1 cellular context compared by ENCODE assay signal in genomic region chr5:79959407-79959806, GRCh38.
TF ChIP-seq lines count a peak whose summit lies in the region.

No MANE protein-coding gene starts in this region.

TF ChIP-seq in K562, 482 proteins besides CTCF, POLR2A, EP300 and RAD21 (continued from another document):
- TF ChIP-seq SPI1 (IDR thresholded peaks at IDR 0.05; ENCODE audit: borderline replicate concordance, low read depth, low read length) (peak; percentile 63; the same call in 1 of the 2 replicates), ZNF583 (CRISPR knock-in tag; IDR thresholded peaks at IDR 0.05) (no peak), CHCHD3 (CRISPR knock-in tag; IDR thresholded peaks at IDR 0.05) (no peak), GATA2 (CRISPR knock-in tag; IDR thresholded peaks at IDR 0.05) (no peak), GABPA (tag; conservative IDR thresholded peaks at IDR 0.05; ENCODE audit: low read depth) (peak; percentile 67), ZBTB40 (IDR thresholded peaks at IDR 0.05) (peak; percentile 66), ZBTB40 (CRISPR knock-in tag; IDR thresholded peaks at IDR 0.05) (no peak), WHSC1 (IDR thresholded peaks at IDR 0.05; ENCODE audit: low read length) (no peak), ZNF445 (CRISPR knock-in tag; IDR thresholded peaks at IDR 0.05; ENCODE audit: low read depth) (no peak), CREM (IDR thresholded peaks at IDR 0.05; ENCODE audit: low read depth) (peak; percentile 43; the same call in 1 of the 2 replicates), ZFP36 (IDR thresholded peaks at IDR 0.05; ENCODE audit: low read depth, low read length, partially characterized antibody) (no peak)
- TF ChIP-seq, protein P1, sequence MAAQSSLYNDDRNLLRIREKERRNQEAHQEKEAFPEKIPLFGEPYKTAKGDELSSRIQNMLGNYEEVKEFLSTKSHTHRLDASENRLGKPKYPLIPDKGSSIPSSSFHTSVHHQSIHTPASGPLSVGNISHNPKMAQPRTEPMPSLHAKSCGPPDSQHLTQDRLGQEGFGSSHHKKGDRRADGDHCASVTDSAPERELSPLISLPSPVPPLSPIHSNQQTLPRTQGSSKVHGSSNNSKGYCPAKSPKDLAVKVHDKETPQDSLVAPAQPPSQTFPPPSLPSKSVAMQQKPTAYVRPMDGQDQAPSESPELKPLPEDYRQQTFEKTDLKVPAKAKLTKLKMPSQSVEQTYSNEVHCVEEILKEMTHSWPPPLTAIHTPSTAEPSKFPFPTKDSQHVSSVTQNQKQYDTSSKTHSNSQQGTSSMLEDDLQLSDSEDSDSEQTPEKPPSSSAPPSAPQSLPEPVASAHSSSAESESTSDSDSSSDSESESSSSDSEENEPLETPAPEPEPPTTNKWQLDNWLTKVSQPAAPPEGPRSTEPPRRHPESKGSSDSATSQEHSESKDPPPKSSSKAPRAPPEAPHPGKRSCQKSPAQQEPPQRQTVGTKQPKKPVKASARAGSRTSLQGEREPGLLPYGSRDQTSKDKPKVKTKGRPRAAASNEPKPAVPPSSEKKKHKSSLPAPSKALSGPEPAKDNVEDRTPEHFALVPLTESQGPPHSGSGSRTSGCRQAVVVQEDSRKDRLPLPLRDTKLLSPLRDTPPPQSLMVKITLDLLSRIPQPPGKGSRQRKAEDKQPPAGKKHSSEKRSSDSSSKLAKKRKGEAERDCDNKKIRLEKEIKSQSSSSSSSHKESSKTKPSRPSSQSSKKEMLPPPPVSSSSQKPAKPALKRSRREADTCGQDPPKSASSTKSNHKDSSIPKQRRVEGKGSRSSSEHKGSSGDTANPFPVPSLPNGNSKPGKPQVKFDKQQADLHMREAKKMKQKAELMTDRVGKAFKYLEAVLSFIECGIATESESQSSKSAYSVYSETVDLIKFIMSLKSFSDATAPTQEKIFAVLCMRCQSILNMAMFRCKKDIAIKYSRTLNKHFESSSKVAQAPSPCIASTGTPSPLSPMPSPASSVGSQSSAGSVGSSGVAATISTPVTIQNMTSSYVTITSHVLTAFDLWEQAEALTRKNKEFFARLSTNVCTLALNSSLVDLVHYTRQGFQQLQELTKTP (IDR thresholded peaks at IDR 0.05; ENCODE audit: low read depth in 1 of 2, partially characterized antibody in 2 of 2): no peak
- TF ChIP-seq, protein P2, sequence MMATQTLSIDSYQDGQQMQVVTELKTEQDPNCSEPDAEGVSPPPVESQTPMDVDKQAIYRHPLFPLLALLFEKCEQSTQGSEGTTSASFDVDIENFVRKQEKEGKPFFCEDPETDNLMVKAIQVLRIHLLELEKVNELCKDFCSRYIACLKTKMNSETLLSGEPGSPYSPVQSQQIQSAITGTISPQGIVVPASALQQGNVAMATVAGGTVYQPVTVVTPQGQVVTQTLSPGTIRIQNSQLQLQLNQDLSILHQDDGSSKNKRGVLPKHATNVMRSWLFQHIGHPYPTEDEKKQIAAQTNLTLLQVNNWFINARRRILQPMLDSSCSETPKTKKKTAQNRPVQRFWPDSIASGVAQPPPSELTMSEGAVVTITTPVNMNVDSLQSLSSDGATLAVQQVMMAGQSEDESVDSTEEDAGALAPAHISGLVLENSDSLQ (IDR thresholded peaks at IDR 0.05): 0 out of 2 replicates have a peak, but pooled peaks have one; percentile 9
- TF ChIP-seq, protein P3, sequence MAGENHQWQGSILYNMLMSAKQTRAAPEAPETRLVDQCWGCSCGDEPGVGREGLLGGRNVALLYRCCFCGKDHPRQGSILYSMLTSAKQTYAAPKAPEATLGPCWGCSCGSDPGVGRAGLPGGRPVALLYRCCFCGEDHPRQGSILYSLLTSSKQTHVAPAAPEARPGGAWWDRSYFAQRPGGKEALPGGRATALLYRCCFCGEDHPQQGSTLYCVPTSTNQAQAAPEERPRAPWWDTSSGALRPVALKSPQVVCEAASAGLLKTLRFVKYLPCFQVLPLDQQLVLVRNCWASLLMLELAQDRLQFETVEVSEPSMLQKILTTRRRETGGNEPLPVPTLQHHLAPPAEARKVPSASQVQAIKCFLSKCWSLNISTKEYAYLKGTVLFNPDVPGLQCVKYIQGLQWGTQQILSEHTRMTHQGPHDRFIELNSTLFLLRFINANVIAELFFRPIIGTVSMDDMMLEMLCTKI (IDR thresholded peaks at IDR 0.05; ENCODE audit: partially characterized antibody): no peak
